ENCODE assay signal across 8 cellular contexts in genomic region chr2:181106789-181107418, GRCh38.
DNase-seq lines count a peak whose midpoint lies in the region; ATAC-seq lines count a peak whose summit lies in the region.

No MANE protein-coding gene starts in this region.

- peak overlapping the region in 3 of 4 donors; percentile 5 to 27 (median 16) for H3K4me3 Mint-ChIP-seq in CD4-positive, CD25-positive, alpha-beta regulatory T cell

- H3K27me3 ChIP-seq in CD4-positive, CD25-positive, alpha-beta regulatory T cell (ENCODE audit: control insufficient read depth, insufficient read depth, low read length): no peaks in the 10 kb centered on the region

- peaks cover 0 to 1% (median 0%) of the 10 kb centered on the region in 7 donors for H3K9me3 Mint-ChIP-seq in CD4-positive, CD25-positive, alpha-beta regulatory T cell

- peaks cover 10 to 40% (median 23%) of the 10 kb centered on the region in 4 donors for H3K4me1 Mint-ChIP-seq in CD4-positive, CD25-positive, alpha-beta regulatory T cell

- no peaks in the 10 kb centered on the region for H3K9me3 ChIP-seq in CD4-positive, CD25-positive, alpha-beta regulatory T cell (ENCODE audit: control insufficient read depth in 2 of 2, low read length in 2 of 2)

- H3K27ac Mint-ChIP-seq in CD4-positive, CD25-positive, alpha-beta regulatory T cell: peak overlapping the region; percentile 47 to 68 (median 57)

- H3K36me3 ChIP-seq in CD4-positive, CD25-positive, alpha-beta regulatory T cell (ENCODE audit: control insufficient read depth, insufficient read depth, low read length): no peaks in the 10 kb centered on the region

- DNase-seq in CD4-positive, CD25-positive, alpha-beta regulatory T cell: peak in 2 of 3 donors; percentile 9 to 84
- DNase-seq in SK-MEL-5 (ENCODE audit: low read depth, low spot score): peak; percentile 27
- peak; percentile 84 for DNase-seq in foreskin melanocyte
- DNase-seq in T-helper 9 cell: no peak
- no peak for DNase-seq in effector CD8-positive, alpha-beta T cell (lab: John Stamatoyannopoulos, UW)
- no peak for DNase-seq in NCI-H774 (lab: John Stamatoyannopoulos, UW)

- in situ Hi-C loops in SK-MEL-5 (cut with HindIII; ENCODE audit: low pct_unique_long_range_greater_than_20kb, low sequenced_read_pairs): no loop called here

- peaks cover 17% of the 10 kb centered on the region for H3K4me1 ChIP-seq in CD4-positive, CD25-positive, alpha-beta regulatory T cell (ENCODE audit: control insufficient read depth, insufficient read depth, low read length, poor library complexity, severe bottlenecking)

- H3K27me3 Mint-ChIP-seq in CD4-positive, CD25-positive, alpha-beta regulatory T cell: peaks cover 7% of the 10 kb centered on the region

- H3K4me3 ChIP-seq in CD4-positive, CD25-positive, alpha-beta regulatory T cell (ENCODE audit: low read depth, low read length): peak overlapping the region; percentile 7

- peak overlapping the region; percentile 16 for H3K27ac ChIP-seq in CD4-positive, CD25-positive, alpha-beta regulatory T cell (ENCODE audit: insufficient read depth, low read length, poor library complexity, severe bottlenecking)

- H3K36me3 Mint-ChIP-seq in CD4-positive, CD25-positive, alpha-beta regulatory T cell: no peaks in the 10 kb centered on the region

- ATAC-seq in CD4-positive, CD25-positive, alpha-beta regulatory T cell (ENCODE audit: low read depth in 2 of 2): peak; percentile 89 to 93
- ATAC-seq in GM19328 (IDR thresholded peaks at IDR 0.05; ENCODE audit: unreplicated experiment) (peak; percentile 97), HG03159 (IDR thresholded peaks at IDR 0.05; ENCODE audit: unreplicated experiment) (peak; percentile 98)

Comparison
In these comparisons a context has a peak if more than half of its experiments do, and no peak if none do; other contexts are left out.
1. DNase-seq: peak in CD4-positive, CD25-positive, alpha-beta regulatory T cell (2 of 3), SK-MEL-5 (single experiment) and foreskin melanocyte (single experiment); none in T-helper 9 cell (single experiment), effector CD8-positive, alpha-beta T cell (single experiment) and NCI-H774 (single experiment).
2. Peak in every context shown above with its lines, with median percentiles within 50 percentile points of each other: ATAC-seq.